Comparison of ENCODE assay signal across 8 cellular contexts in genomic region chr6:104525677-104526322, GRCh38.
A peak's percentile ranks its signal among the peaks of the same experiment; 100 is the strongest.
DNase-seq lines count a peak whose midpoint lies in the region; ATAC-seq, FAIRE-seq and TF ChIP-seq lines count a peak whose summit lies in the region.

No MANE protein-coding gene starts in this region.

- FAIRE-seq in G401.6 (lab: Jason Lieb, UNC) = peak; percentile 94
- peak; percentile 77 for FAIRE-seq in H54 (lab: Jason Lieb, UNC)
- FAIRE-seq in pancreas (lab: Jason Lieb, UNC) = no peak

- peak overlapping the region in 2 of 4 donors; percentile 8 to 30 for H3K4me3 ChIP-seq in pancreas
- H3K4me3 ChIP-seq in tibial artery = peak overlapping the region; percentile 33 to 37

- TF ChIP-seq CTCF in pancreas (IDR thresholded peaks at IDR 0.05) (peak; percentile 80 to 92 (median 86)), tibial artery (IDR thresholded peaks at IDR 0.05) (peak; percentile 84 to 98)

- peak; percentile 87 to 98 (median 96) for ATAC-seq in pancreas

- no peak overlapping the region for H3K27ac Mint-ChIP-seq in activated naive CD4-positive, alpha-beta T cell treated with anti-CD3 and anti-CD28 coated beads, Interleukin-2, amount 10 ng/mL, durations not matched to agents 7 days and 5 days

- peaks cover 9 to 15% (median 11%) of the 10 kb centered on the region in 3 donors for H3K4me1 ChIP-seq in pancreas
- peaks cover 0 to 51% (median 20%) of the 10 kb centered on the region in 4 donors for H3K4me1 ChIP-seq in tibial artery

- 3 to 4% methylated on average over 15 of the region's 15 CpGs for WGBS in pancreas, 2 donors

- H3K27me3 ChIP-seq in pancreas = peaks cover 0 to 7% (median 0%) of the 10 kb centered on the region in 4 donors
- no peaks in the 10 kb centered on the region for H3K27me3 ChIP-seq in tibial artery

- CTCF ChIA-PET in activated naive CD4-positive, alpha-beta T cell treated with anti-CD3 and anti-CD28 coated beads, Interleukin-2, amount 10 ng/mL, durations not matched to agents 7 days and 5 days (lab: Charles Lee) = interaction anchor here (0.5 to 1.7 kb wide), 8 partner anchors 9 to 852 kb away, joined by 3 to 8 read pairs (median 3); no protein-coding TSS in a partner anchor

- no peak for TF ChIP-seq POLR2A in H54 (IDR thresholded peaks at IDR 0.05; ENCODE audit: low read depth, low read length)

- no peak overlapping the region for H3K27ac ChIP-seq in pancreas
- peak overlapping the region; percentile 46 to 56 for H3K27ac ChIP-seq in tibial artery

- peaks cover 3% of the 10 kb centered on the region for H3K4me1 Mint-ChIP-seq in activated naive CD4-positive, alpha-beta T cell treated with anti-CD3 and anti-CD28 coated beads, Interleukin-2, amount 10 ng/mL, durations not matched to agents 7 days and 5 days

- H3K27me3 Mint-ChIP-seq in activated naive CD4-positive, alpha-beta T cell treated with anti-CD3 and anti-CD28 coated beads, Interleukin-2, amount 10 ng/mL, durations not matched to agents 7 days and 5 days = peaks cover 12% of the 10 kb centered on the region

- H3K9me3 ChIP-seq in pancreas (no peaks in the 10 kb centered on the region), tibial artery (no peaks in the 10 kb centered on the region)

- H3K4me3 Mint-ChIP-seq in activated naive CD4-positive, alpha-beta T cell treated with anti-CD3 and anti-CD28 coated beads, Interleukin-2, amount 10 ng/mL, durations not matched to agents 7 days and 5 days = no peak overlapping the region

- no peaks in the 10 kb centered on the region for H3K9me3 Mint-ChIP-seq in activated naive CD4-positive, alpha-beta T cell treated with anti-CD3 and anti-CD28 coated beads, Interleukin-2, amount 10 ng/mL, durations not matched to agents 7 days and 5 days

- DNase-seq in H54 (ENCODE audit: insufficient read length, low spot score) (peak; percentile 21), M059J (ENCODE audit: low read depth) (peak; percentile 81), SK-N-DZ (ENCODE audit: low spot score) (peak; percentile 87), glomerular endothelial cell (ENCODE audit: extremely low read depth, low read depth, low spot score) (peak; percentile 55), pancreas (peak; percentile 46 to 73 (median 67)), tibial artery (peak; percentile 64 to 81)
- peak; percentile 73 for DNase-seq in activated naive CD4-positive, alpha-beta T cell treated with anti-CD3 and anti-CD28 coated beads, Interleukin-2, amount 10 ng/mL, durations not matched to agents 7 days and 5 days

- intact Hi-C loops in pancreas (cut with DNase I) = no loop called here
- intact Hi-C loops in tibial artery (cut with DNase I; ENCODE audit: low total_unique reads) = no loop called here

- H3K36me3 ChIP-seq in pancreas (no peaks in the 10 kb centered on the region), tibial artery (no peaks in the 10 kb centered on the region)

- H3K36me3 Mint-ChIP-seq in activated naive CD4-positive, alpha-beta T cell treated with anti-CD3 and anti-CD28 coated beads, Interleukin-2, amount 10 ng/mL, durations not matched to agents 7 days and 5 days = no peaks in the 10 kb centered on the region

Comparison
In these comparisons a context has a peak if more than half of its experiments do, and no peak if none do; other contexts are left out.
1. DNase-seq: peak in every context shown above with its lines; median percentile 87 in SK-N-DZ; 81 in M059J; 73 in activated naive CD4-positive, alpha-beta T cell treated with anti-CD3 and anti-CD28 coated beads, Interleukin-2, amount 10 ng/mL, durations not matched to agents 7 days and 5 days; 72 in tibial artery; 67 in pancreas; 55 in glomerular endothelial cell; 21 in H54.
2. H3K27ac ChIP-seq: peak in tibial artery (2 of 2); none in pancreas (0 of 4).